Comparison of ENCODE assay signal across 8 cellular contexts in the genomic region with DNA sequence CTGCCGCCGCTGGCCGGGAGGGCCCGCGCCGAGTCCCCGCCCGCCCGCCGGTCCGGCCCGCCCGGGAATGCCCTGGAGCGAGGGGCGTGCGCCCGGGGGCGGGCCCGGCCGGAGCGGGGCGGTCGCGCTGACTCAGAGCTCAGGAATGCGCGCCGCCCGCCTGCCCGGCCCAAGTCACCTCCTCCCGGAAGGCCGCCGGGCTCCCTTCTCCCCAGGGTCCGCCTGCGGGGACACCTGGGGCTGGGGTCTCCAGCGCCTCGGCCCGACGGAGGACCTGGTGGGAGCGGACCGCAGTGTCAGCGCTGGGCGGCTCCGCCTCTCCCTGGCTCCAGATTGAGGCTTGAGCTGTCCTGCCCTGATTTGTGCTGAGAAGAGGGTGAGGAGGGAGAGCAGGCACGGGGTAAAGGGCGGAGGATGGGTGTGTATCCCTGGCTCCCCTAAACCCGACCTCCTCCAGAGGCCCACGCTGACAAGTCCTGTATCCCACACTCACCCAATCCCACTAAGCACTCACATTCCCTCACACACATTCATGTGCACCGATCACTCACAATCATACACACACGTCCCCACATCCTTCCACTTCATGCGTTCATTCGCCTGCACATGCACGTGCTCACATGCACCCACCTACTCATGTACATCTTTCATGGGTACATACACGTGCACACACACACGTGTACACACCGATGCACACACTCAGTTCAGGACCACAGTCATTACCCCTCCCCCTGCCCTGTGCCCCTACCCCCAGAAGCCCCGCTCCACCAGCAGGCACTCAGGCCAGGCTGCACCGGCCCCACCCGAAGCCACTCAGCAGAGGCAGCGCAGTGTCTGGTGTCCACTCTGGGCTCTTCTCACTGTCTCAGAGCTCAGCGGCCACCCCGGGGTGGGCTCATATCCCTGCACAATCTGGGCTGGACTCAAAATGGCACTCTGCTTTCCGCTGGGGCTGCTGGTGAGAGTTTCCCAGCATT. TPM values are rescaled to one million over a fixed set of nuclear protein-coding genes. Genes with fewer than 3 reads are reported as not detected.
DNase-seq lines count a peak whose midpoint lies in the region; ATAC-seq and TF ChIP-seq lines count a peak whose summit lies in the region.

A gene with protein sequence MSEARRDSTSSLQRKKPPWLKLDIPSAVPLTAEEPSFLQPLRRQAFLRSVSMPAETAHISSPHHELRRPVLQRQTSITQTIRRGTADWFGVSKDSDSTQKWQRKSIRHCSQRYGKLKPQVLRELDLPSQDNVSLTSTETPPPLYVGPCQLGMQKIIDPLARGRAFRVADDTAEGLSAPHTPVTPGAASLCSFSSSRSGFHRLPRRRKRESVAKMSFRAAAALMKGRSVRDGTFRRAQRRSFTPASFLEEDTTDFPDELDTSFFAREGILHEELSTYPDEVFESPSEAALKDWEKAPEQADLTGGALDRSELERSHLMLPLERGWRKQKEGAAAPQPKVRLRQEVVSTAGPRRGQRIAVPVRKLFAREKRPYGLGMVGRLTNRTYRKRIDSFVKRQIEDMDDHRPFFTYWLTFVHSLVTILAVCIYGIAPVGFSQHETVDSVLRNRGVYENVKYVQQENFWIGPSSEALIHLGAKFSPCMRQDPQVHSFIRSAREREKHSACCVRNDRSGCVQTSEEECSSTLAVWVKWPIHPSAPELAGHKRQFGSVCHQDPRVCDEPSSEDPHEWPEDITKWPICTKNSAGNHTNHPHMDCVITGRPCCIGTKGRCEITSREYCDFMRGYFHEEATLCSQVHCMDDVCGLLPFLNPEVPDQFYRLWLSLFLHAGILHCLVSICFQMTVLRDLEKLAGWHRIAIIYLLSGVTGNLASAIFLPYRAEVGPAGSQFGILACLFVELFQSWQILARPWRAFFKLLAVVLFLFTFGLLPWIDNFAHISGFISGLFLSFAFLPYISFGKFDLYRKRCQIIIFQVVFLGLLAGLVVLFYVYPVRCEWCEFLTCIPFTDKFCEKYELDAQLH (minus strand): TSS at position 71 of the 977 bp plus-strand sequence. CDS start 7,616 bp downstream, outside the sequence.

- intact Hi-C loops in upper lobe of right lung (cut with DNase I): no loop called here

- H3K4me1 ChIP-seq in SJSA1 (replicated peaks): peaks cover 66% of the 10 kb centered on the region
- peaks cover 73% of the 10 kb centered on the region for H3K4me1 ChIP-seq in mesodermal cell (ENCODE audit: control insufficient read depth, insufficient read depth, low read length, poor library complexity, severe bottlenecking)
- H3K4me1 ChIP-seq in upper lobe of right lung: peaks cover 54% of the 10 kb centered on the region

- H3K9me3 ChIP-seq in SJSA1 (replicated peaks) (no peaks in the 10 kb centered on the region), mesodermal cell (ENCODE audit: control insufficient read depth, low read length) (no peaks in the 10 kb centered on the region), upper lobe of right lung (no peaks in the 10 kb centered on the region)

- ATAC-seq in upper lobe of right lung (peak; percentile 74), HG02973 (IDR thresholded peaks at IDR 0.05; ENCODE audit: unreplicated experiment) (no peak)

- H3K36me3 ChIP-seq in SJSA1: peaks cover 12% of the 10 kb centered on the region
- peaks cover 5% of the 10 kb centered on the region for H3K36me3 ChIP-seq in mesodermal cell (ENCODE audit: control insufficient read depth, insufficient read depth, low read length)
- H3K36me3 ChIP-seq in upper lobe of right lung: no peaks in the 10 kb centered on the region

- 28 to 35% methylated on average over 35 to 46 of the region's 62 CpGs for WGBS in mesodermal cell (ENCODE audit: insufficient coverage in 2 of 2), 2 experiments

- H3K27ac ChIP-seq in SJSA1 (peak within 1 kb of the TSS; percentile 86), mesodermal cell (ENCODE audit: low read depth, low read length, severe bottlenecking) (peak within 1 kb of the TSS; percentile 84), upper lobe of right lung (peak within 1 kb of the TSS; percentile 87)

- H3K27me3 ChIP-seq in SJSA1 (replicated peaks) (no peaks in the 10 kb centered on the region), upper lobe of right lung (no peaks in the 10 kb centered on the region)

- DNase-seq in NCI-H748 (lab: John Stamatoyannopoulos, UW; ENCODE audit: unreplicated experiment) (peak; percentile 4), NCI-H748 treated with DMSO at 0.1 percent for 48 hours (lab: John Stamatoyannopoulos, UW) (no peak), SJSA1 (ENCODE audit: low read depth in 1 of 2, low spot score in 2 of 2) (peak; percentile 53 to 70), epidermal melanocyte (ENCODE audit: insufficient read length, low spot score) (peak; percentile 68), upper lobe of right lung (peak; percentile 86), GM19238 (ENCODE audit: insufficient read length, low spot score) (no peak)

- H3K4me3 ChIP-seq in SJSA1 (peak within 1 kb of the TSS; percentile 70), mesodermal cell (ENCODE audit: extremely low read depth, insufficient read depth, low read length, poor library complexity, severe bottlenecking) (peak within 1 kb of the TSS; percentile 68), upper lobe of right lung (peak within 1 kb of the TSS; percentile 75)

- no peak for TF ChIP-seq CTCF in upper lobe of right lung (IDR thresholded peaks at IDR 0.05)

RNA-seq across cellular contexts. Expression of the gene that starts here (rescaled TPM):
- total RNA-seq in SJSA1 (2014; rRNA removed; shearing (Covaris generic)): 21.4 and 23.4 TPM in 2 replicates
- polyA plus RNA-seq in mesodermal cell (2013, experiment 1 of 2): 51.9 TPM
- 42.0 TPM for polyA plus RNA-seq in mesodermal cell (2013, experiment 2 of 2)
- total RNA-seq in upper lobe of right lung: 48.4 TPM

Comparison
In these comparisons a context has a peak if more than half of its experiments do, and no peak if none do; other contexts are left out.
1. DNase-seq: peak in NCI-H748 (single experiment), SJSA1 (2 of 2), epidermal melanocyte (single experiment) and upper lobe of right lung (single experiment); none in NCI-H748 treated with DMSO at 0.1 percent for 48 hours (single experiment) and GM19238 (single experiment).
2. Peak in every context shown above with its lines, with median percentiles within 50 percentile points of each other: H3K27ac ChIP-seq and H3K4me3 ChIP-seq.